In genomic region chr3:149122716-149123578, GRCh38 we compare ENCODE assay signal across 18 cellular contexts. TPM values are rescaled to one million over a fixed set of nuclear protein-coding genes. Genes with fewer than 3 reads are reported as not detected.
DNase-seq lines count a peak whose midpoint lies in the region; ATAC-seq, FAIRE-seq and TF ChIP-seq lines count a peak whose summit lies in the region.
"Had no signal": no experiment of that assay in that cellular context is flagged by ENCODE, and none has a peak within 500 bp of the region (broad histone marks: within the 10 kb centered on the region; RNA-seq: fewer than 3 reads in every experiment).

No MANE protein-coding gene starts in this region.

- no peak overlapping the region for H3K4me3 Mint-ChIP-seq in MCF 10A (ENCODE audit: unreplicated experiment)

- FAIRE-seq in pancreas (lab: Jason Lieb, UNC), result peak; percentile 60

- H3K4me3 ChIP-seq in adipocyte (ENCODE audit: low read length) (no peak overlapping the region), fibroblast of pulmonary artery (replicated peaks; ENCODE audit: low read depth, low read length) (no peak overlapping the region), pancreas (no peak overlapping the region), PC-3 (ENCODE audit: low read length) (no peak overlapping the region)
- H3K4me3 ChIP-seq: BLaER1 treated with 17β-estradiol and CSF1 and Interleukin-3, amounts not matched to agents 10 nM and 100 nM; SJCRH30 had no signal

- peak; percentile 14 for DNase-seq in EL
- peak; percentile 25 for DNase-seq in adipocyte (ENCODE audit: low read depth)
- peak; percentile 10 for DNase-seq in fibroblast of pulmonary artery (ENCODE audit: low read depth)
- DNase-seq in pancreas, result no peak
- no peak for DNase-seq in NCI-H446 treated with DMSO at 0.1 percent for 48 hours (lab: John Stamatoyannopoulos, UW)
- DNase-seq in MCF 10A (ENCODE audit: unreplicated experiment), result no peak
- no peak for DNase-seq in PC-3
- no peak for DNase-seq in SKM-1 (lab: John Stamatoyannopoulos, UW; ENCODE audit: unreplicated experiment)
- DNase-seq: GF-D8, Karpas-422, MV-4-11, NCI-H1417 treated with DMSO at 0.1 percent for 48 hours, NCI-H2029 treated with DMSO at 0.1 percent for 48 hours, NCI-H524, SJCRH30, SW 1271 had no signal

- H3K9me2 ChIP-seq in PC-3 (replicated peaks; ENCODE audit: low read length), result no peaks in the 10 kb centered on the region

- H2AFZ ChIP-seq in PC-3 (ENCODE audit: low read length), result no peak overlapping the region

- H3K9me3 ChIP-seq in adipocyte (ENCODE audit: control insufficient read depth, low read length) (no peaks in the 10 kb centered on the region), pancreas (no peaks in the 10 kb centered on the region), PC-3 (ENCODE audit: low read length) (no peaks in the 10 kb centered on the region)
- H3K9me3 ChIP-seq: BLaER1 treated with 17β-estradiol and CSF1 and Interleukin-3, amounts not matched to agents 10 nM and 100 nM; SJCRH30 had no signal

- WGBS in pancreas, 2 donors, result 48 to 54% methylated on average over 4 of the region's 4 CpGs

- no peaks in the 10 kb centered on the region for H3F3A ChIP-seq in PC-3 (ENCODE audit: low read length, unreplicated experiment)

- ATAC-seq in pancreas (no peak), PC-3 (no peak)

- POLR2A ChIA-PET in MCF 10A (lab: Yijun Ruan, JAX), result interaction anchor here (0.6 to 1.9 kb wide), 3 partner anchors 37 to 251 kb away, joined by 3 to 6 read pairs (median 3); no protein-coding TSS in a partner anchor
- POLR2A ChIA-PET in PC-3 (lab: Charles Lee; ENCODE audit: unreplicated experiment), result no interaction called here

- H3K9me3 Mint-ChIP-seq in MCF 10A (ENCODE audit: unreplicated experiment), result no peaks in the 10 kb centered on the region

- H3K36me3 ChIP-seq in adipocyte (ENCODE audit: control insufficient read depth, insufficient read depth, low read length, severe bottlenecking) (no peaks in the 10 kb centered on the region), pancreas (no peaks in the 10 kb centered on the region), PC-3 (ENCODE audit: low read depth, low read length) (no peaks in the 10 kb centered on the region)
- H3K36me3 ChIP-seq: BLaER1 treated with 17β-estradiol and CSF1 and Interleukin-3, amounts not matched to agents 10 nM and 100 nM; SJCRH30 had no signal

- H3K9ac ChIP-seq in adipocyte (ENCODE audit: low read length) (no peak overlapping the region), PC-3 (ENCODE audit: low read length) (no peak overlapping the region)
- H3K9ac ChIP-seq: BLaER1 treated with 17β-estradiol and CSF1 and Interleukin-3, amounts not matched to agents 10 nM and 100 nM had no signal

- H3K4me1 ChIP-seq in adipocyte (ENCODE audit: control insufficient read depth, insufficient read depth, low read length) (no peaks in the 10 kb centered on the region), pancreas (no peaks in the 10 kb centered on the region), PC-3 (ENCODE audit: insufficient read depth, low read length) (0 out of 2 replicates have a peak, but pooled peaks cover 4% of the 10 kb centered on the region)
- H3K4me1 ChIP-seq: SJCRH30 had no signal

- no peaks in the 10 kb centered on the region for H3K27me3 Mint-ChIP-seq in MCF 10A (ENCODE audit: insufficient read depth, unreplicated experiment)

- H4K20me1 ChIP-seq in PC-3 (ENCODE audit: low read length), result no peaks in the 10 kb centered on the region
- H4K20me1 ChIP-seq: BLaER1 treated with 17β-estradiol and CSF1 and Interleukin-3, amounts not matched to agents 10 nM and 100 nM had no signal

- H3K27ac ChIP-seq in pancreas (no peak overlapping the region), PC-3 (ENCODE audit: low read length) (no peak overlapping the region)
- H3K27ac ChIP-seq: BLaER1 treated with 17β-estradiol and CSF1 and Interleukin-3, amounts not matched to agents 10 nM and 100 nM; RWPE1; SJCRH30 had no signal

- TF ChIP-seq CTCF in fibroblast of pulmonary artery (IDR thresholded peaks at IDR 0.05; ENCODE audit: low read length, missing control alignments) (no peak), pancreas (IDR thresholded peaks at IDR 0.05) (no peak), MCF 10A (IDR thresholded peaks at IDR 0.05; ENCODE audit: unreplicated experiment) (no peak), PC-3 (conservative IDR thresholded peaks at IDR 0.05; ENCODE audit: low read depth, low read length) (no peak)

- CTCF ChIA-PET in MCF 10A (lab: Yijun Ruan, JAX) (interaction anchor here (0.6 to 6.3 kb wide), 10 partner anchors 78 to 418 kb away, joined by 3 to 181 read pairs (median 3); no protein-coding TSS in a partner anchor), PC-3 (lab: Charles Lee) (no interaction called here)

- H3K79me2 ChIP-seq in PC-3 (ENCODE audit: low read length), result no peaks in the 10 kb centered on the region

- no peaks in the 10 kb centered on the region for H3K27me3 ChIP-seq in adipocyte (replicated peaks; ENCODE audit: control insufficient read depth, insufficient read depth, low read length)
- H3K27me3 ChIP-seq in pancreas, result no peaks in the 10 kb centered on the region
- no peaks in the 10 kb centered on the region for H3K27me3 ChIP-seq in PC-3 (ENCODE audit: low read length)
- H3K27me3 ChIP-seq: BLaER1 treated with 17β-estradiol and CSF1 and Interleukin-3, amounts not matched to agents 10 nM and 100 nM; SJCRH30 had no signal

- no peak overlapping the region for H3K4me2 ChIP-seq in PC-3 (ENCODE audit: low read length)

- no peaks in the 10 kb centered on the region for H3K36me3 Mint-ChIP-seq in MCF 10A (ENCODE audit: insufficient read depth, unreplicated experiment)

- intact Hi-C loops in pancreas (cut with DNase I) (loop anchor here in 1 of 3 donors (10.0 kb wide), 1 partner anchor 142 kb away; no protein-coding TSS in a partner anchor), MCF 10A (cut with micrococcal nuclease) (loop anchor here (5.0 to 10.0 kb wide), 2 partner anchors 258 to 359 kb away; partner anchors contain the start of gene CPA3), PC-3 (cut with micrococcal nuclease) (loop anchor here (5.0 kb wide), 1 partner anchor 264 kb away; no protein-coding TSS in a partner anchor)

- peaks cover 5% of the 10 kb centered on the region for H3K4me1 Mint-ChIP-seq in MCF 10A (ENCODE audit: insufficient read depth, unreplicated experiment)

- no peak overlapping the region for H3K27ac Mint-ChIP-seq in MCF 10A (ENCODE audit: low read depth, unreplicated experiment)

- BruUV-seq in MCF 10A (replicated peaks; lab: Mats Ljungman, UMichigan) (no TSS peak), PC-3 (replicated peaks; lab: Mats Ljungman, UMichigan) (no TSS peak)

RNA-seq across cellular contexts. Expression of gene HPS3, which starts 6.5 kb away (rescaled TPM):
- total RNA-seq in pancreas (10 to 100 TPM in 2 of 6 donors, 1 to 10 TPM in 4; 6.1 to 18.1 (median 9.1) TPM), MCF 10A (2022) (7.7 and 11.1 TPM in 2 replicates), PC-3 (2014; rRNA removed) (11.3 and 13.9 TPM in 2 replicates)
- polyA plus RNA-seq in pancreas, result 1 to 10 TPM; 4.0 to 6.4 TPM

RNA-seq across cellular contexts. Expression of gene HLTF, which starts 36.6 kb away (rescaled TPM):
- total RNA-seq in pancreas (10 to 100 TPM in 4 of 6 donors, 1 to 10 TPM in 2; 7.3 to 17.5 (median 13.3) TPM), MCF 10A (2022) (21.9 TPM in 2 replicates), PC-3 (2014; rRNA removed) (36.5 and 43.3 TPM in 2 replicates)
- 1 to 10 TPM; 2.3 to 9.7 TPM for polyA plus RNA-seq in pancreas

Comparison
In these comparisons a context has a peak if more than half of its experiments do, and no peak if none do; other contexts are left out.
1. DNase-seq: peak in EL (single experiment), adipocyte (single experiment) and fibroblast of pulmonary artery (single experiment); none in pancreas (0 of 6), NCI-H446 treated with DMSO at 0.1 percent for 48 hours (single experiment), MCF 10A (single experiment), PC-3 (single experiment) and SKM-1 (single experiment).